Comparison of ENCODE assay signal across 29 cellular contexts in the genomic region with DNA sequence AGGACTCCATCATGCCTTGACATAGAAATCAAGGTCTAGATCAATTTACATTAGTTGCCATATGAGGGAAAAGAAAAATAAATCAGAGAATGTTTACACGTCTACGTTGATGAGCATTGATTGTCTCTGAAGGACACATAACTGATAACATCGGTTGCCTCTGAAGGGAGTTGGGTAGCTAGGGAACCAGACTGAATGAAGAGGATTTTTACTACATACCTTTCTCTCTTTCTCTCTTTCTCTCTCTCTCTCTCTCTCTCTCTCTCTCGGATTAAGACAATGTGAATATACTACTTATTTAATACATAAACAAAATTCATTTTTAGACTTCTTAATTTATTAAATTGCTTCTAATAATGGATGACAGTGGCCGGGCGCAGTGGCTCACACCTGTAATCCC.
"Had no signal": no experiment of that assay in that cellular context is flagged by ENCODE, and none has a peak within 500 bp of the region (broad histone marks: within the 10 kb centered on the region; RNA-seq: fewer than 3 reads in every experiment).

No MANE protein-coding gene starts in this region.

- H3K27ac Mint-ChIP-seq: stimulated activated effector memory CD8-positive, alpha-beta T cell treated with anti-CD3 and anti-CD28 coated beads, Interleukin-12 subunit alpha, Interleukin-12 subunit beta, amount 100 ng/mL, for 72 hours; stimulated activated memory B cell treated with anti-CD40 and anti-IgM and Interleukin-4, amounts not matched to agents 10 μg/mL and 1 μg/mL and 100 μg/mL, for 72 hours; stimulated activated naive B cell treated with anti-CD40 and anti-IgM and Interleukin-4, amounts not matched to agents 10 μg/mL and 1 μg/mL and 100 μg/mL, for 72 hours; stimulated activated naive CD8-positive, alpha-beta T cell treated with anti-CD3 and anti-CD28 coated beads, Interleukin-15, amount 100 ng/mL, for 72 hours; stimulated activated naive CD8-positive, alpha-beta T cell treated with anti-CD3 and anti-CD28 coated beads, Interleukin-15, Interleukin-2, amounts not matched to agents 100 ng/mL and 50 ng/mL, for 24 hours; type B pancreatic cell had no signal

- H3K4me3 Mint-ChIP-seq: stimulated activated effector memory CD8-positive, alpha-beta T cell treated with anti-CD3 and anti-CD28 coated beads, Interleukin-12 subunit alpha, Interleukin-12 subunit beta, amount 100 ng/mL, for 72 hours; stimulated activated memory B cell treated with anti-CD40 and anti-IgM and Interleukin-4, amounts not matched to agents 10 μg/mL and 1 μg/mL and 100 μg/mL, for 72 hours; stimulated activated naive B cell treated with anti-CD40 and anti-IgM and Interleukin-4, amounts not matched to agents 10 μg/mL and 1 μg/mL and 100 μg/mL, for 72 hours; stimulated activated naive CD8-positive, alpha-beta T cell treated with anti-CD3 and anti-CD28 coated beads, Interleukin-15, amount 100 ng/mL, for 72 hours; stimulated activated naive CD8-positive, alpha-beta T cell treated with anti-CD3 and anti-CD28 coated beads, Interleukin-15, Interleukin-2, amounts not matched to agents 100 ng/mL and 50 ng/mL, for 24 hours; type B pancreatic cell had no signal

- H3K27me3 Mint-ChIP-seq: stimulated activated memory B cell treated with anti-CD40 and anti-IgM and Interleukin-4, amounts not matched to agents 10 μg/mL and 1 μg/mL and 100 μg/mL, for 72 hours; stimulated activated naive CD8-positive, alpha-beta T cell treated with anti-CD3 and anti-CD28 coated beads, Interleukin-15, amount 100 ng/mL, for 72 hours; type B pancreatic cell had no signal

- H3K4me1 ChIP-seq: thyroid gland, transverse colon, vagina had no signal

- H3K4me3 ChIP-seq: stomach, suprapubic skin, testis, thoracic aorta, thyroid gland, tibial artery, tibial nerve, transverse colon, upper lobe of left lung, upper lobe of right lung, uterus, vagina had no signal

- H3K36me3 ChIP-seq: stomach, suprapubic skin, thoracic aorta, thyroid gland, tibial artery, tibial nerve, transverse colon, upper lobe of left lung, upper lobe of right lung, uterus, vagina had no signal

- H3K27me3 ChIP-seq: stomach, suprapubic skin, testis, thyroid gland, tibial artery, tibial nerve, transverse colon, upper lobe of left lung, upper lobe of right lung, uterus, vagina had no signal

- H3K9me3 ChIP-seq: stomach, suprapubic skin, testis, thoracic aorta, thyroid gland, tibial artery, tibial nerve, transverse colon, upper lobe of left lung, upper lobe of right lung, uterus, vagina had no signal

- H3K27ac ChIP-seq: stomach, suprapubic skin, testis, thoracic aorta, thyroid gland, tibial artery, tibial nerve, transverse colon, upper lobe of left lung, upper lobe of right lung, uterus, vagina had no signal

- H3K4me1 Mint-ChIP-seq: stimulated activated memory B cell treated with anti-CD40 and anti-IgM and Interleukin-4, amounts not matched to agents 10 μg/mL and 1 μg/mL and 100 μg/mL, for 72 hours; stimulated activated naive B cell treated with anti-CD40 and anti-IgM and Interleukin-4, amounts not matched to agents 10 μg/mL and 1 μg/mL and 100 μg/mL, for 72 hours; stimulated activated naive CD8-positive, alpha-beta T cell treated with anti-CD3 and anti-CD28 coated beads, Interleukin-15, amount 100 ng/mL, for 72 hours had no signal

- FAIRE-seq: urothelium cell line had no signal

- H3K9me3 Mint-ChIP-seq: stimulated activated effector memory CD8-positive, alpha-beta T cell treated with anti-CD3 and anti-CD28 coated beads, Interleukin-12 subunit alpha, Interleukin-12 subunit beta, amount 100 ng/mL, for 72 hours; stimulated activated memory B cell treated with anti-CD40 and anti-IgM and Interleukin-4, amounts not matched to agents 10 μg/mL and 1 μg/mL and 100 μg/mL, for 72 hours; stimulated activated naive B cell treated with anti-CD40 and anti-IgM and Interleukin-4, amounts not matched to agents 10 μg/mL and 1 μg/mL and 100 μg/mL, for 72 hours; stimulated activated naive CD8-positive, alpha-beta T cell treated with anti-CD3 and anti-CD28 coated beads, Interleukin-15, amount 100 ng/mL, for 72 hours; stimulated activated naive CD8-positive, alpha-beta T cell treated with anti-CD3 and anti-CD28 coated beads, Interleukin-15, Interleukin-2, amounts not matched to agents 100 ng/mL and 50 ng/mL, for 24 hours; type B pancreatic cell had no signal

- DNase-seq: stimulated activated CD4-positive, alpha-beta T cell treated with anti-CD3 and anti-CD28 coated beads, Interleukin-2, amount 100 ng/mL, for 48 hours; stimulated activated CD4-positive, alpha-beta T cell treated with anti-CD3 and anti-CD28 coated beads, Interleukin-4, amount 100 ng/mL, for 1 hour; stimulated activated CD4-positive, alpha-beta T cell treated with anti-CD3 and anti-CD28 coated beads, Interleukin-4, amount 100 ng/mL, for 24 hours; stimulated activated CD4-positive, alpha-beta T cell treated with anti-CD3 and anti-CD28 coated beads, Interleukin-4, amount 100 ng/mL, for 4 hours; stimulated activated CD8-positive, alpha-beta memory T cell treated with anti-CD3 and anti-CD28 coated beads, Interleukin-4, amount 100 ng/mL, for 48 hours; stimulated activated naive B cell treated with anti-CD40 and anti-IgM and Interleukin-4, amounts not matched to agents 10 μg/mL and 1 μg/mL and 100 μg/mL, for 72 hours; stimulated activated naive CD4-positive, alpha-beta T cell; stimulated activated naive CD4-positive, alpha-beta T cell treated with Interleukin-2 at 50 U/mL for 16 hours; stimulated activated naive CD8-positive, alpha-beta T cell treated with anti-CD3 and anti-CD28 coated beads, Interleukin-15, amount 100 ng/mL, for 72 hours; stimulated activated naive CD8-positive, alpha-beta T cell treated with anti-CD3 and anti-CD28 coated beads, Interleukin-15, Interleukin-2, amounts not matched to agents 100 U/mL and 50 U/mL, for 24 hours; stomach; substantia nigra; testis; thyroid gland; tibial artery; transverse colon; trophoblast cell; upper lobe of left lung; upper lobe of right lung; uterus had no signal

- ATAC-seq: stimulated activated effector memory CD8-positive, alpha-beta T cell treated with anti-CD3 and anti-CD28 coated beads, Interleukin-12 subunit alpha, Interleukin-12 subunit beta, amount 100 ng/mL, for 72 hours; stimulated activated memory B cell treated with anti-CD40 and anti-IgM and Interleukin-4, amounts not matched to agents 10 μg/mL and 1 μg/mL and 100 μg/mL, for 72 hours; stimulated activated naive B cell treated with anti-CD40 and anti-IgM and Interleukin-4, amounts not matched to agents 10 μg/mL and 1 μg/mL and 100 μg/mL, for 72 hours; stimulated activated naive CD8-positive, alpha-beta T cell treated with anti-CD3 and anti-CD28 coated beads, Interleukin-15, amount 100 ng/mL, for 72 hours; stimulated activated naive CD8-positive, alpha-beta T cell treated with anti-CD3 and anti-CD28 coated beads, Interleukin-15, Interleukin-2, amounts not matched to agents 100 U/mL and 50 U/mL, for 24 hours; upper lobe of right lung had no signal

- H3K36me3 Mint-ChIP-seq: stimulated activated effector memory CD8-positive, alpha-beta T cell treated with anti-CD3 and anti-CD28 coated beads, Interleukin-12 subunit alpha, Interleukin-12 subunit beta, amount 100 ng/mL, for 72 hours; stimulated activated memory B cell treated with anti-CD40 and anti-IgM and Interleukin-4, amounts not matched to agents 10 μg/mL and 1 μg/mL and 100 μg/mL, for 72 hours; stimulated activated naive B cell treated with anti-CD40 and anti-IgM and Interleukin-4, amounts not matched to agents 10 μg/mL and 1 μg/mL and 100 μg/mL, for 72 hours; type B pancreatic cell had no signal
